Comparison of ENCODE assay signal across 8 cellular contexts in genomic region chr11:128469220-128469619, GRCh38.
DNase-seq lines count a peak whose midpoint lies in the region; ATAC-seq and TF ChIP-seq lines count a peak whose summit lies in the region.

No MANE protein-coding gene starts in this region.

- POLR2A ChIA-PET in activated CD8-positive, alpha-beta T cell treated with anti-CD3 and anti-CD28 coated beads for 36 hours (lab: Charles Lee): interaction anchor here (0.7 to 33.4 kb wide), 9 partner anchors 28 to 319 kb away, joined by 3 to 1082 read pairs (median 4); no protein-coding TSS in a partner anchor

- H3K9me3 ChIP-seq in heart left ventricle (no peaks in the 10 kb centered on the region), tibial nerve (no peaks in the 10 kb centered on the region), hepatocyte (ENCODE audit: low read depth) (no peaks in the 10 kb centered on the region)

- H3K4me1 ChIP-seq in heart left ventricle (peaks cover 14 to 100% (median 91%) of the 10 kb centered on the region in 12 donors), tibial nerve (peaks cover 0 to 91% (median 66%) of the 10 kb centered on the region in 4 donors), hepatocyte (ENCODE audit: insufficient read depth) (peaks cover 21% of the 10 kb centered on the region)

- H3K4me3 Mint-ChIP-seq in activated CD8-positive, alpha-beta T cell treated with anti-CD3 and anti-CD28 coated beads for 36 hours: peak overlapping the region; percentile 68

- H3K9me3 Mint-ChIP-seq in activated CD8-positive, alpha-beta T cell treated with anti-CD3 and anti-CD28 coated beads for 36 hours: no peaks in the 10 kb centered on the region

- H3K4me3 ChIP-seq in heart left ventricle (no peak overlapping the region), tibial nerve (no peak overlapping the region), hepatocyte (no peak overlapping the region), H7 (ENCODE audit: insufficient read depth, low read depth, low read length) (no peak overlapping the region)

- peaks cover 15% of the 10 kb centered on the region for H3K79me2 ChIP-seq in hepatocyte

- no peaks in the 10 kb centered on the region for H3K27me3 ChIP-seq in heart left ventricle
- H3K27me3 ChIP-seq in tibial nerve: no peaks in the 10 kb centered on the region
- no peaks in the 10 kb centered on the region for H3K27me3 ChIP-seq in hepatocyte
- no peaks in the 10 kb centered on the region for H3K27me3 ChIP-seq in H7 (ENCODE audit: control insufficient read depth, insufficient read depth, low read length)

- intact Hi-C loops in heart left ventricle (cut with DNase I) (loop anchor here in 7 of 10 donors (5.0 to 10.0 kb wide), 10 partner anchors 33 to 177 kb away; no protein-coding TSS in a partner anchor), cardiac septum (cut with DNase I) (loop anchor here (5.0 to 10.0 kb wide), 3 partner anchors 33 to 174 kb away; no protein-coding TSS in a partner anchor)
- intact Hi-C loops in activated CD8-positive, alpha-beta T cell treated with anti-CD3 and anti-CD28 coated beads for 36 hours (cut with micrococcal nuclease): loop anchor here (5.0 kb wide), 1 partner anchor 47 kb away; no protein-coding TSS in a partner anchor

- H3K4me1 Mint-ChIP-seq in activated CD8-positive, alpha-beta T cell treated with anti-CD3 and anti-CD28 coated beads for 36 hours (ENCODE audit: low read depth): peaks cover 94% of the 10 kb centered on the region

- TF ChIP-seq CTCF in heart left ventricle (IDR thresholded peaks at IDR 0.05) (no peak), tibial nerve (IDR thresholded peaks at IDR 0.05) (no peak), hepatocyte (IDR thresholded peaks at IDR 0.05; ENCODE audit: poor library complexity) (no peak)
- TF ChIP-seq CTCF in activated CD8-positive, alpha-beta T cell treated with anti-CD3 and anti-CD28 coated beads for 36 hours (IDR thresholded peaks at IDR 0.05): no peak

- H3K36me3 Mint-ChIP-seq in activated CD8-positive, alpha-beta T cell treated with anti-CD3 and anti-CD28 coated beads for 36 hours (ENCODE audit: low read depth): peaks cover 96% of the 10 kb centered on the region

- no peak for TF ChIP-seq EP300 in tibial nerve (IDR thresholded peaks at IDR 0.05)

- CTCF ChIA-PET in activated CD8-positive, alpha-beta T cell treated with anti-CD3 and anti-CD28 coated beads for 36 hours (lab: Charles Lee): interaction anchor here (1.1 to 8.9 kb wide), 8 partner anchors 35 to 179 kb away, joined by 3 to 93 read pairs (median 5); no protein-coding TSS in a partner anchor

- ATAC-seq in heart left ventricle (no peak), HG02884 (IDR thresholded peaks at IDR 0.05; ENCODE audit: unreplicated experiment) (peak; percentile 41)
- peak; percentile 4 for ATAC-seq in activated CD8-positive, alpha-beta T cell treated with anti-CD3 and anti-CD28 coated beads for 36 hours

- H3K27ac ChIP-seq in heart left ventricle: peak overlapping the region in 9 of 12 donors; percentile 63 to 83 (median 71)
- peak overlapping the region in 3 of 4 donors; percentile 74 to 91 (median 86) for H3K27ac ChIP-seq in tibial nerve
- H3K27ac ChIP-seq in hepatocyte: no peak overlapping the region

- no peaks in the 10 kb centered on the region for H3K9me2 ChIP-seq in hepatocyte (replicated peaks; ENCODE audit: insufficient read depth)

- H2AFZ ChIP-seq in hepatocyte: no peak overlapping the region

- DNase-seq in heart left ventricle (no peak), cardiac septum (ENCODE audit: low spot score) (no peak), tibial nerve (ENCODE audit: low spot score in 2 of 2) (no peak), hepatocyte (ENCODE audit: low spot score) (no peak), H7 (no peak), globus pallidus (ENCODE audit: low spot score) (no peak)
- peak; percentile 61 for DNase-seq in activated CD8-positive, alpha-beta T cell treated with anti-CD3 and anti-CD28 coated beads for 36 hours

- H3K4me2 ChIP-seq in hepatocyte: no peak overlapping the region

- H3K27me3 Mint-ChIP-seq in activated CD8-positive, alpha-beta T cell treated with anti-CD3 and anti-CD28 coated beads for 36 hours: no peaks in the 10 kb centered on the region

- H3K27ac Mint-ChIP-seq in activated CD8-positive, alpha-beta T cell treated with anti-CD3 and anti-CD28 coated beads for 36 hours: peak overlapping the region; percentile 97

- H3K36me3 ChIP-seq in heart left ventricle (peaks cover 0 to 92% (median 58%) of the 10 kb centered on the region in 9 donors), tibial nerve (peaks cover 0 to 8% (median 0%) of the 10 kb centered on the region in 3 donors), hepatocyte (replicated peaks; ENCODE audit: insufficient read depth, low read depth) (no peaks in the 10 kb centered on the region), H7 (replicated peaks; ENCODE audit: control insufficient read depth, insufficient read depth, low read length) (peaks cover 5% of the 10 kb centered on the region)

- no peak for TF ChIP-seq POLR2A in heart left ventricle (IDR thresholded peaks at IDR 0.05)
- no peak for TF ChIP-seq POLR2A in tibial nerve (IDR thresholded peaks at IDR 0.05)

- 56 to 70% (median 64%) methylated on average over 4 of the region's 4 CpGs for WGBS in heart left ventricle, 4 donors
- 80 to 82% methylated on average over 4 of the region's 4 CpGs for WGBS in tibial nerve, 2 donors
- WGBS in hepatocyte (ENCODE audit: low lambda C conversion rate, missing lambda C conversion rate): 95% methylated on average over 4 of the region's 4 CpGs

- H4K20me1 ChIP-seq in hepatocyte (ENCODE audit: insufficient read depth, poor library complexity, severe bottlenecking): no peaks in the 10 kb centered on the region

Comparison
In these comparisons a context has a peak if more than half of its experiments do, and no peak if none do; other contexts are left out.
1. ATAC-seq: peak in HG02884 (single experiment) and activated CD8-positive, alpha-beta T cell treated with anti-CD3 and anti-CD28 coated beads for 36 hours (single experiment); none in heart left ventricle (0 of 4).